ENCODE assay signal across 18 cellular contexts in genomic region chr7:148078126-148078525, GRCh38.
"Had no signal": no experiment of that assay in that cellular context is flagged by ENCODE, and none has a peak within 500 bp of the region (broad histone marks: within the 10 kb centered on the region; RNA-seq: fewer than 3 reads in every experiment).

No MANE protein-coding gene starts in this region.

- H3K27ac ChIP-seq: ascending aorta, dorsolateral prefrontal cortex, esophagus squamous epithelium, gastrocnemius medialis, psoas muscle, tibial artery had no signal

- H3K27me3 ChIP-seq: ascending aorta, dorsolateral prefrontal cortex, esophagus squamous epithelium, gastrocnemius medialis, tibial artery had no signal

- ATAC-seq: activated naive CD4-positive, alpha-beta T cell treated with anti-CD3 and anti-CD28 coated beads, Interleukin-2, amount 50 U/mL, for 72 hours; effector memory CD8-positive, alpha-beta T cell; gastrocnemius medialis; natural killer cell treated with Interleukin-12 subunit alpha and Interleukin-12 subunit beta and Interleukin-15 and Interleukin-18, amount 100 ng/mL, for 72 hours; psoas muscle; right cardiac atrium; stimulated activated naive CD8-positive, alpha-beta T cell treated with anti-CD3 and anti-CD28 coated beads, Interleukin-15, Interleukin-2, amounts not matched to agents 100 U/mL and 50 U/mL, for 24 hours; WTC11 had no signal

- H3K9me3 ChIP-seq: ascending aorta, esophagus squamous epithelium, gastrocnemius medialis, psoas muscle, tibial artery had no signal

- H3K4me1 ChIP-seq: ascending aorta, esophagus squamous epithelium, gastrocnemius medialis, psoas muscle had no signal

- H3K36me3 ChIP-seq: ascending aorta, esophagus squamous epithelium, gastrocnemius medialis, tibial artery had no signal

- H3K4me3 ChIP-seq: ascending aorta, dorsolateral prefrontal cortex, esophagus squamous epithelium, gastrocnemius medialis, psoas muscle, tibial artery had no signal

- DNase-seq: activated gamma-delta T cell treated with Interleukin-2 at 50 U/mL for 16 hours; activated T-cell treated with anti-CD3 and anti-CD28 coated beads, Interleukin-2, amount 50 U/mL, for 1 hour; dorsolateral prefrontal cortex; effector memory CD8-positive, alpha-beta T cell; esophagus squamous epithelium; gastrocnemius medialis; hypothalamus; psoas muscle; right cardiac atrium; stimulated activated CD4-positive, alpha-beta T cell treated with anti-CD3 and anti-CD28 coated beads, Interleukin-12 subunit alpha, Interleukin-12 subunit beta, amount 100 ng/mL, for 4 hours; stimulated activated CD4-positive, alpha-beta T cell treated with anti-CD3 and anti-CD28 coated beads, Interleukin-4, amount 100 ng/mL, for 4 hours; stimulated activated naive CD8-positive, alpha-beta T cell treated with anti-CD3 and anti-CD28 coated beads, Interleukin-15, Interleukin-2, amounts not matched to agents 100 U/mL and 50 U/mL, for 24 hours; T1000; tibial artery had no signal
